ENCODE assay signal across 1 cellular context in the genomic region with DNA sequence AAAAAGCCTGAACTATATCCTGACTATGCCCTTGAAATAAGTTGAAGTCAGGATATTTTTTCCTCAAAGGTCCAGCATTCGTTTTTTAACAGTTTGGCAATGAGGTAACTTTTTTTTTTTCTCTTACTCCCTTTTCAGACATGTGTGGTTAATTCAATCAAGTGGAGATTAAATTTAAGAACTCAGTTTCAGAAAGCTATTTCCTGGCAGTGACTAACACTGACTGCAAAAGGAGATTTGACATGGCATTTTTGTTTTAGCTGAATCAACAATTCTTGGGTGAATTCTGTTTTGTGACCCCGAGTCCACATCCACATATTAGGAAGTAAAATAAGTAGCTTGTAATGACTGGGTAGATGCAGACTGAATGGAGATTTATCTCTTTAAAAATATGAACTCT.
TF ChIP-seq lines count a peak whose summit lies in the region.

No MANE protein-coding gene starts in this region.

TF ChIP-seq in neural cell, 6 proteins besides CTCF, POLR2A, EP300 and RAD21 (continued from another document):
- TF ChIP-seq, protein P1, sequence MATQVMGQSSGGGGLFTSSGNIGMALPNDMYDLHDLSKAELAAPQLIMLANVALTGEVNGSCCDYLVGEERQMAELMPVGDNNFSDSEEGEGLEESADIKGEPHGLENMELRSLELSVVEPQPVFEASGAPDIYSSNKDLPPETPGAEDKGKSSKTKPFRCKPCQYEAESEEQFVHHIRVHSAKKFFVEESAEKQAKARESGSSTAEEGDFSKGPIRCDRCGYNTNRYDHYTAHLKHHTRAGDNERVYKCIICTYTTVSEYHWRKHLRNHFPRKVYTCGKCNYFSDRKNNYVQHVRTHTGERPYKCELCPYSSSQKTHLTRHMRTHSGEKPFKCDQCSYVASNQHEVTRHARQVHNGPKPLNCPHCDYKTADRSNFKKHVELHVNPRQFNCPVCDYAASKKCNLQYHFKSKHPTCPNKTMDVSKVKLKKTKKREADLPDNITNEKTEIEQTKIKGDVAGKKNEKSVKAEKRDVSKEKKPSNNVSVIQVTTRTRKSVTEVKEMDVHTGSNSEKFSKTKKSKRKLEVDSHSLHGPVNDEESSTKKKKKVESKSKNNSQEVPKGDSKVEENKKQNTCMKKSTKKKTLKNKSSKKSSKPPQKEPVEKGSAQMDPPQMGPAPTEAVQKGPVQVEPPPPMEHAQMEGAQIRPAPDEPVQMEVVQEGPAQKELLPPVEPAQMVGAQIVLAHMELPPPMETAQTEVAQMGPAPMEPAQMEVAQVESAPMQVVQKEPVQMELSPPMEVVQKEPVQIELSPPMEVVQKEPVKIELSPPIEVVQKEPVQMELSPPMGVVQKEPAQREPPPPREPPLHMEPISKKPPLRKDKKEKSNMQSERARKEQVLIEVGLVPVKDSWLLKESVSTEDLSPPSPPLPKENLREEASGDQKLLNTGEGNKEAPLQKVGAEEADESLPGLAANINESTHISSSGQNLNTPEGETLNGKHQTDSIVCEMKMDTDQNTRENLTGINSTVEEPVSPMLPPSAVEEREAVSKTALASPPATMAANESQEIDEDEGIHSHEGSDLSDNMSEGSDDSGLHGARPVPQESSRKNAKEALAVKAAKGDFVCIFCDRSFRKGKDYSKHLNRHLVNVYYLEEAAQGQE (IDR thresholded peaks at IDR 0.05; ENCODE audit: borderline replicate concordance): no peak
- TF ChIP-seq TAF1 (IDR thresholded peaks at IDR 0.05; ENCODE audit: low read depth) (no peak), EZH2 (IDR thresholded peaks at IDR 0.05; ENCODE audit: borderline replicate concordance, insufficient read depth, low read length, poor library complexity, severe bottlenecking) (no peak)
